ENCODE assay signal across 1 cellular context in the genomic region with DNA sequence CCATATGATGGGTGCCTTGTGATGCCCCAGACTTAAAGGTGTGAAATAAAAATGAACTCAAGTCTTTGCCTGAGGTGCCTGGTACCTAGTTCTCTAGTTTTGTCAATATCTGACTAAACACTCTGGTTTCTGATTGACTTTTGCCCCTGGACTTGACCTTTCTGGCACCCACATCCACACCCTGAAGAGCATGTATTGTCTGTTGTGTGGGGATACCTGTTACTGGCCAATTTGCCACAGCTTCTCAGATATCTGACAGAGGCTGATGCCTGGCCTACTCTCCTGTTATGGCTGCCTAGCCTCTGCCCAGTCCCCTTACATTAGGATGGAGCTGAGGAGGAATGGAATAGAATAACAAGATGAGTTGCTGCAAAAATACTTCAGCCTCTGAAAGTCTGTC.
TF ChIP-seq lines count a peak whose summit lies in the region.

No MANE protein-coding gene starts in this region.

TF ChIP-seq in IMR-90, 13 proteins besides CTCF, POLR2A, EP300 and RAD21:
- TF ChIP-seq FOS (IDR thresholded peaks at IDR 0.05; ENCODE audit: low read depth, low read length) (no peak), NFE2L2 (IDR thresholded peaks at IDR 0.05; ENCODE audit: low read depth, low read length) (no peak), BHLHE40 (IDR thresholded peaks at IDR 0.05; ENCODE audit: low read depth, low read length) (no peak), CEBPB (IDR thresholded peaks at IDR 0.05; ENCODE audit: low read depth, low read length) (no peak), CHD1 (IDR thresholded peaks at IDR 0.05; ENCODE audit: low read depth, low read length) (no peak), RCOR1 (IDR thresholded peaks at IDR 0.05; ENCODE audit: insufficient replicate concordance, low read length) (no peak), MXI1 (IDR thresholded peaks at IDR 0.05; ENCODE audit: borderline replicate concordance, low read depth, low read length) (no peak), SMC3 (IDR thresholded peaks at IDR 0.05; ENCODE audit: low read depth, low read length) (no peak), MAFK (IDR thresholded peaks at IDR 0.05; ENCODE audit: low read depth, low read length) (no peak), MAZ (IDR thresholded peaks at IDR 0.05; ENCODE audit: borderline replicate concordance, low read depth, low read length) (no peak), RFX5 (IDR thresholded peaks at IDR 0.05; ENCODE audit: low read depth, low read length) (no peak)
- TF ChIP-seq, protein P1, sequence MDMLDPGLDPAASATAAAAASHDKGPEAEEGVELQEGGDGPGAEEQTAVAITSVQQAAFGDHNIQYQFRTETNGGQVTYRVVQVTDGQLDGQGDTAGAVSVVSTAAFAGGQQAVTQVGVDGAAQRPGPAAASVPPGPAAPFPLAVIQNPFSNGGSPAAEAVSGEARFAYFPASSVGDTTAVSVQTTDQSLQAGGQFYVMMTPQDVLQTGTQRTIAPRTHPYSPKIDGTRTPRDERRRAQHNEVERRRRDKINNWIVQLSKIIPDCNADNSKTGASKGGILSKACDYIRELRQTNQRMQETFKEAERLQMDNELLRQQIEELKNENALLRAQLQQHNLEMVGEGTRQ (IDR thresholded peaks at IDR 0.05; ENCODE audit: low read depth, low read length): no peak
- TF ChIP-seq, protein P2, sequence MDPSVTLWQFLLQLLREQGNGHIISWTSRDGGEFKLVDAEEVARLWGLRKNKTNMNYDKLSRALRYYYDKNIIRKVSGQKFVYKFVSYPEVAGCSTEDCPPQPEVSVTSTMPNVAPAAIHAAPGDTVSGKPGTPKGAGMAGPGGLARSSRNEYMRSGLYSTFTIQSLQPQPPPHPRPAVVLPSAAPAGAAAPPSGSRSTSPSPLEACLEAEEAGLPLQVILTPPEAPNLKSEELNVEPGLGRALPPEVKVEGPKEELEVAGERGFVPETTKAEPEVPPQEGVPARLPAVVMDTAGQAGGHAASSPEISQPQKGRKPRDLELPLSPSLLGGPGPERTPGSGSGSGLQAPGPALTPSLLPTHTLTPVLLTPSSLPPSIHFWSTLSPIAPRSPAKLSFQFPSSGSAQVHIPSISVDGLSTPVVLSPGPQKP (IDR thresholded peaks at IDR 0.05; ENCODE audit: borderline replicate concordance, low read depth, low read length): no peak
